ENCODE assay signal across 19 cellular contexts in genomic region chr1:112982328-112982727, GRCh38.
"Had no signal": no experiment of that assay in that cellular context is flagged by ENCODE, and none has a peak within 500 bp of the region (broad histone marks: within the 10 kb centered on the region; RNA-seq: fewer than 3 reads in every experiment).

No MANE protein-coding gene starts in this region.

- H3K36me3 ChIP-seq: ascending aorta, WERI-Rb-1 had no signal

- H3K4me3 Mint-ChIP-seq: activated naive CD4-positive, alpha-beta T cell treated with anti-CD3 and anti-CD28 coated beads, Interleukin-2, amount 50 U/mL, for 24 hours; immature natural killer cell; natural killer cell treated with Interleukin-12 subunit alpha and Interleukin-12 subunit beta and Interleukin-15 and Interleukin-18, amount 100 ng/mL, for 72 hours; type B pancreatic cell had no signal

- H3K4me3 ChIP-seq: ascending aorta, skin epidermis, testis had no signal

- H3K4me1 ChIP-seq: testis had no signal

- H3K9me3 Mint-ChIP-seq: activated naive CD4-positive, alpha-beta T cell treated with anti-CD3 and anti-CD28 coated beads, Interleukin-2, amount 50 U/mL, for 24 hours; immature natural killer cell; natural killer cell treated with Interleukin-12 subunit alpha and Interleukin-12 subunit beta and Interleukin-15 and Interleukin-18, amount 100 ng/mL, for 72 hours; type B pancreatic cell had no signal

- DNase-seq: activated CD4-positive, alpha-beta T cell treated with anti-CD3 and anti-CD28 coated beads, Interleukin-2, amount 50 U/mL, for 4 hours; activated gamma-delta T cell; cerebellar nuclear complex; cortex of kidney; effector CD4-positive, alpha-beta T cell; head of caudate nucleus; immature natural killer cell; kidney glomerular epithelial cell; stimulated activated CD4-positive, alpha-beta T cell treated with anti-CD3 and anti-CD28 coated beads, Interleukin-2, amount 100 ng/mL, for 48 hours; SW 1271; T-helper 2 cell; testis had no signal

- ATAC-seq: natural killer cell treated with Interleukin-12 subunit alpha and Interleukin-12 subunit beta and Interleukin-15 and Interleukin-18, amount 100 ng/mL, for 72 hours had no signal

- H3K4me1 Mint-ChIP-seq: activated naive CD4-positive, alpha-beta T cell treated with anti-CD3 and anti-CD28 coated beads, Interleukin-2, amount 50 U/mL, for 24 hours; immature natural killer cell had no signal

- H3K9me3 ChIP-seq: ascending aorta, testis had no signal

- H3K27me3 ChIP-seq: ascending aorta, testis had no signal

- FAIRE-seq: frontal cortex had no signal

- H3K27me3 Mint-ChIP-seq: activated naive CD4-positive, alpha-beta T cell treated with anti-CD3 and anti-CD28 coated beads, Interleukin-2, amount 50 U/mL, for 24 hours; natural killer cell treated with Interleukin-12 subunit alpha and Interleukin-12 subunit beta and Interleukin-15 and Interleukin-18, amount 100 ng/mL, for 72 hours; type B pancreatic cell had no signal

- H3K36me3 Mint-ChIP-seq: natural killer cell treated with Interleukin-12 subunit alpha and Interleukin-12 subunit beta and Interleukin-15 and Interleukin-18, amount 100 ng/mL, for 72 hours; type B pancreatic cell had no signal

- H3K27ac ChIP-seq: ascending aorta, skin epidermis, testis, WERI-Rb-1 had no signal

- H3K27ac Mint-ChIP-seq: activated naive CD4-positive, alpha-beta T cell treated with anti-CD3 and anti-CD28 coated beads, Interleukin-2, amount 50 U/mL, for 24 hours; natural killer cell treated with Interleukin-12 subunit alpha and Interleukin-12 subunit beta and Interleukin-15 and Interleukin-18, amount 100 ng/mL, for 72 hours; type B pancreatic cell had no signal
